1 cellular context compared by ENCODE assay signal in the genomic region with DNA sequence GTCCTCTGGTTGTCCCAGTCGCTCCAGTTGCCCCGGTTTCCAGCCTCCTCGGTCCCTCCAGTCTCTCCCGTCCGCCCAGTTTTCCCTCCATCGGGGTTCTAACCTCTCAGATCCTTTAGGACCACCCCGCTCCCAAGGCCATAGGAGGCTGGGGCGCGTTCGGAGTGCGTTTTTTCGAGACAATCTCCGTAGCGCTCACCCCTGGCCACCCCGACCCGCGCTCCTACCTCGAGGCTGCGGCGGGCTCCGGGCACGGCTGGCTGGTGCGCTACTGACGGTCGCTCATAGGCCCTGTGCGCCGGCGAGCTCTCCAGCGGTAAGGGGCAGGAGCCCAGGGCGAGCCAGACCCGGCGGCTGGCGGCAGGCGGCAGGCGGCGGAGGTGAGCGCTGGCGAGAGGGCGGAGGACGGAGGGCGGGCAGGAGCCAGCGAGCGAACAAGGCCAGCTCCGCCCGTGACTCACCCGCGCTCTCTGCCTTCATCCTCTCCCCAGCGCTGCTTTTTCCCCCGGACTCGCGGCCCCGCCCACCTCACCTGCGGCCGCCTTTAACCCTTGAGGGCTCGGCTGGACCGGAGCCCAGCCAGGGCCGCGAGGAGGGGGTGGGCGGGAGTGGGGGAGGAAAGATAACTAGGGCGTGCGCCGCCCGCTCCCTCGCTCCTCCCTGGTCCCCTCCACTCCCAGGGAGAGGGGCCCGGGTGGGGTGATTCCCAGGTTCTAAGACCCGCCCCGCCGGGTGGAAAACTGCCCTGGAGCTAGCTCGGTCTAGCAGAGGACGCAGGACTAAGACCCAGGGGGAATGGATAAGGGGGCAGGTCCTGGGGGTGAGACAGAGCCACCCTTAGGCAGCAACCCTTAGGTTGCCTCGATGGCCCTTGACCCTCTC.
TF ChIP-seq lines count a peak whose summit lies in the region.

A gene (minus strand): TSS at position 472 of the 882 bp plus-strand sequence. CDS start 2,734 bp downstream, outside the sequence.

TF ChIP-seq in K562, 482 proteins besides CTCF, POLR2A, EP300 and RAD21 (continued from another document and continues in another):
- TF ChIP-seq, protein P1, sequence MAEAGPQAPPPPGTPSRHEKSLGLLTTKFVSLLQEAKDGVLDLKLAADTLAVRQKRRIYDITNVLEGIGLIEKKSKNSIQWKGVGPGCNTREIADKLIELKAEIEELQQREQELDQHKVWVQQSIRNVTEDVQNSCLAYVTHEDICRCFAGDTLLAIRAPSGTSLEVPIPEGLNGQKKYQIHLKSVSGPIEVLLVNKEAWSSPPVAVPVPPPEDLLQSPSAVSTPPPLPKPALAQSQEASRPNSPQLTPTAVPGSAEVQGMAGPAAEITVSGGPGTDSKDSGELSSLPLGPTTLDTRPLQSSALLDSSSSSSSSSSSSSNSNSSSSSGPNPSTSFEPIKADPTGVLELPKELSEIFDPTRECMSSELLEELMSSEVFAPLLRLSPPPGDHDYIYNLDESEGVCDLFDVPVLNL (CRISPR knock-in tag; IDR thresholded peaks at IDR 0.05; ENCODE audit: low read depth), result no peak
- TF ChIP-seq ZFP36 (IDR thresholded peaks at IDR 0.05; ENCODE audit: low read depth, low read length, partially characterized antibody) (no peak), SMAD4 (CRISPR knock-in tag; conservative IDR thresholded peaks at IDR 0.05) (peak; percentile 60; the same call in 1 of the 2 replicates), FUS (optimal IDR thresholded peaks at IDR 0.05; ENCODE audit: low read depth, low read length) (no peak), HOXB6 (CRISPR knock-in tag; IDR thresholded peaks at IDR 0.05; ENCODE audit: borderline replicate concordance) (no peak), KDM5B (IDR thresholded peaks at IDR 0.05; ENCODE audit: insufficient replicate concordance, low read depth, low read length) (peak; percentile 90), CAMTA2 (CRISPR knock-in tag; conservative IDR thresholded peaks at IDR 0.05) (no peak), PYGO2 (tag; IDR thresholded peaks at IDR 0.05) (no peak), POLR2G (IDR thresholded peaks at IDR 0.05; ENCODE audit: low read depth, low read length) (peak; percentile 94), ZNF184 (CRISPR knock-in tag; IDR thresholded peaks at IDR 0.05) (no peak), DMBX1 (CRISPR knock-in tag; IDR thresholded peaks at IDR 0.05; ENCODE audit: borderline replicate concordance) (peak; percentile 25; the same call in 1 of the 2 replicates), ZNF778 (CRISPR knock-in tag; IDR thresholded peaks at IDR 0.05) (no peak), ZNF12 (CRISPR knock-in tag; IDR thresholded peaks at IDR 0.05) (no peak), CCAR2 (IDR thresholded peaks at IDR 0.05; ENCODE audit: low read depth, low read length) (no peak), SMARCE1 (IDR thresholded peaks at IDR 0.05) (no peak), PHB2 (IDR thresholded peaks at IDR 0.05; ENCODE audit: low read depth) (no peak), POLR2AphosphoS2 (IDR thresholded peaks at IDR 0.05; ENCODE audit: low read length) (no peak), GATAD2A (IDR thresholded peaks at IDR 0.05) (peak; percentile 70; the same call in 1 of the 2 replicates), TAL1 (IDR thresholded peaks at IDR 0.05) (no peak), SRSF9 (IDR thresholded peaks at IDR 0.05; ENCODE audit: borderline replicate concordance, low read depth, low read length) (no peak)
- TF ChIP-seq, protein P2, sequence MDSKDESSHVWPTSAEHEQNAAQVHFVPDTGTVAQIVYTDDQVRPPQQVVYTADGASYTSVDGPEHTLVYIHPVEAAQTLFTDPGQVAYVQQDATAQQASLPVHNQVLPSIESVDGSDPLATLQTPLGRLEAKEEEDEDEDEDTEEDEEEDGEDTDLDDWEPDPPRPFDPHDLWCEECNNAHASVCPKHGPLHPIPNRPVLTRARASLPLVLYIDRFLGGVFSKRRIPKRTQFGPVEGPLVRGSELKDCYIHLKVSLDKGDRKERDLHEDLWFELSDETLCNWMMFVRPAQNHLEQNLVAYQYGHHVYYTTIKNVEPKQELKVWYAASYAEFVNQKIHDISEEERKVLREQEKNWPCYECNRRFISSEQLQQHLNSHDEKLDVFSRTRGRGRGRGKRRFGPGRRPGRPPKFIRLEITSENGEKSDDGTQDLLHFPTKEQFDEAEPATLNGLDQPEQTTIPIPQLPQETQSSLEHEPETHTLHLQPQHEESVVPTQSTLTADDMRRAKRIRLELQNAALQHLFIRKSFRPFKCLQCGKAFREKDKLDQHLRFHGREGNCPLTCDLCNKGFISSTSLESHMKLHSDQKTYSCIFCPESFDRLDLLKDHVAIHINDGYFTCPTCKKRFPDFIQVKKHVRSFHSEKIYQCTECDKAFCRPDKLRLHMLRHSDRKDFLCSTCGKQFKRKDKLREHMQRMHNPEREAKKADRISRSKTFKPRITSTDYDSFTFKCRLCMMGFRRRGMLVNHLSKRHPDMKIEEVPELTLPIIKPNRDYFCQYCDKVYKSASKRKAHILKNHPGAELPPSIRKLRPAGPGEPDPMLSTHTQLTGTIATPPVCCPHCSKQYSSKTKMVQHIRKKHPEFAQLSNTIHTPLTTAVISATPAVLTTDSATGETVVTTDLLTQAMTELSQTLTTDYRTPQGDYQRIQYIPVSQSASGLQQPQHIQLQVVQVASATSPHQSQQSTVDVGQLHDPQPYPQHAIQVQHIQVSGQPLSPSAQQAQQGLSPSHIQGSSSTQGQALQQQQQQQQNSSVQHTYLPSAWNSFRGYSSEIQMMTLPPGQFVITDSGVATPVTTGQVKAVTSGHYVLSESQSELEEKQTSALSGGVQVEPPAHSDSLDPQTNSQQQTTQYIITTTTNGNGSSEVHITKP (IDR thresholded peaks at IDR 0.05; ENCODE audit: partially characterized antibody), result peak; percentile 76
- TF ChIP-seq, protein P3, sequence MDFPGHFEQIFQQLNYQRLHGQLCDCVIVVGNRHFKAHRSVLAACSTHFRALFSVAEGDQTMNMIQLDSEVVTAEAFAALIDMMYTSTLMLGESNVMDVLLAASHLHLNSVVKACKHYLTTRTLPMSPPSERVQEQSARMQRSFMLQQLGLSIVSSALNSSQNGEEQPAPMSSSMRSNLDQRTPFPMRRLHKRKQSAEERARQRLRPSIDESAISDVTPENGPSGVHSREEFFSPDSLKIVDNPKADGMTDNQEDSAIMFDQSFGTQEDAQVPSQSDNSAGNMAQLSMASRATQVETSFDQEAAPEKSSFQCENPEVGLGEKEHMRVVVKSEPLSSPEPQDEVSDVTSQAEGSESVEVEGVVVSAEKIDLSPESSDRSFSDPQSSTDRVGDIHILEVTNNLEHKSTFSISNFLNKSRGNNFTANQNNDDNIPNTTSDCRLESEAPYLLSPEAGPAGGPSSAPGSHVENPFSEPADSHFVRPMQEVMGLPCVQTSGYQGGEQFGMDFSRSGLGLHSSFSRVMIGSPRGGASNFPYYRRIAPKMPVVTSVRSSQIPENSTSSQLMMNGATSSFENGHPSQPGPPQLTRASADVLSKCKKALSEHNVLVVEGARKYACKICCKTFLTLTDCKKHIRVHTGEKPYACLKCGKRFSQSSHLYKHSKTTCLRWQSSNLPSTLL (IDR thresholded peaks at IDR 0.05), result no peak
- TF ChIP-seq, protein P4, sequence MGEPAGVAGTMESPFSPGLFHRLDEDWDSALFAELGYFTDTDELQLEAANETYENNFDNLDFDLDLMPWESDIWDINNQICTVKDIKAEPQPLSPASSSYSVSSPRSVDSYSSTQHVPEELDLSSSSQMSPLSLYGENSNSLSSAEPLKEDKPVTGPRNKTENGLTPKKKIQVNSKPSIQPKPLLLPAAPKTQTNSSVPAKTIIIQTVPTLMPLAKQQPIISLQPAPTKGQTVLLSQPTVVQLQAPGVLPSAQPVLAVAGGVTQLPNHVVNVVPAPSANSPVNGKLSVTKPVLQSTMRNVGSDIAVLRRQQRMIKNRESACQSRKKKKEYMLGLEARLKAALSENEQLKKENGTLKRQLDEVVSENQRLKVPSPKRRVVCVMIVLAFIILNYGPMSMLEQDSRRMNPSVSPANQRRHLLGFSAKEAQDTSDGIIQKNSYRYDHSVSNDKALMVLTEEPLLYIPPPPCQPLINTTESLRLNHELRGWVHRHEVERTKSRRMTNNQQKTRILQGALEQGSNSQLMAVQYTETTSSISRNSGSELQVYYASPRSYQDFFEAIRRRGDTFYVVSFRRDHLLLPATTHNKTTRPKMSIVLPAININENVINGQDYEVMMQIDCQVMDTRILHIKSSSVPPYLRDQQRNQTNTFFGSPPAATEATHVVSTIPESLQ (CRISPR knock-in tag; IDR thresholded peaks at IDR 0.05), result no peak
- TF ChIP-seq, protein P5, sequence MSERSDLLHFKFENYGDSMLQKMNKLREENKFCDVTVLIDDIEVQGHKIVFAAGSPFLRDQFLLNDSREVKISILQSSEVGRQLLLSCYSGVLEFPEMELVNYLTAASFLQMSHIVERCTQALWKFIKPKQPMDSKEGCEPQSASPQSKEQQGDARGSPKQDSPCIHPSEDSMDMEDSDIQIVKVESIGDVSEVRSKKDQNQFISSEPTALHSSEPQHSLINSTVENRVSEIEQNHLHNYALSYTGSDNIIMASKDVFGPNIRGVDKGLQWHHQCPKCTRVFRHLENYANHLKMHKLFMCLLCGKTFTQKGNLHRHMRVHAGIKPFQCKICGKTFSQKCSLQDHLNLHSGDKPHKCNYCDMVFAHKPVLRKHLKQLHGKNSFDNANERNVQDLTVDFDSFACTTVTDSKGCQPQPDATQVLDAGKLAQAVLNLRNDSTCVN (CRISPR knock-in tag; IDR thresholded peaks at IDR 0.05), result no peak
- TF ChIP-seq, protein P6, sequence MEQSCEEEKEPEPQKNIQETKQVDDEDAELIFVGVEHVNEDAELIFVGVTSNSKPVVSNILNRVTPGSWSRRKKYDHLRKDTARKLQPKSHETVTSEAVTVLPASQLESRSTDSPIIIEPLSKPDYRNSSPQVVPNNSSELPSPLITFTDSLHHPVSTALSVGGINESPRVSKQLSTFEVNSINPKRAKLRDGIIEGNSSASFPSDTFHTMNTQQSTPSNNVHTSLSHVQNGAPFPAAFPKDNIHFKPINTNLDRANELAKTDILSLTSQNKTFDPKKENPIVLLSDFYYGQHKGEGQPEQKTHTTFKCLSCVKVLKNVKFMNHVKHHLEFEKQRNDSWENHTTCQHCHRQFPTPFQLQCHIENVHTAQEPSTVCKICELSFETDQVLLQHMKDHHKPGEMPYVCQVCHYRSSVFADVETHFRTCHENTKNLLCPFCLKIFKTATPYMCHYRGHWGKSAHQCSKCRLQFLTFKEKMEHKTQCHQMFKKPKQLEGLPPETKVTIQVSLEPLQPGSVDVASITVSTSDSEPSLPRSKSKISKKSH (CRISPR knock-in tag; IDR thresholded peaks at IDR 0.05), result no peak
- TF ChIP-seq, protein P7, sequence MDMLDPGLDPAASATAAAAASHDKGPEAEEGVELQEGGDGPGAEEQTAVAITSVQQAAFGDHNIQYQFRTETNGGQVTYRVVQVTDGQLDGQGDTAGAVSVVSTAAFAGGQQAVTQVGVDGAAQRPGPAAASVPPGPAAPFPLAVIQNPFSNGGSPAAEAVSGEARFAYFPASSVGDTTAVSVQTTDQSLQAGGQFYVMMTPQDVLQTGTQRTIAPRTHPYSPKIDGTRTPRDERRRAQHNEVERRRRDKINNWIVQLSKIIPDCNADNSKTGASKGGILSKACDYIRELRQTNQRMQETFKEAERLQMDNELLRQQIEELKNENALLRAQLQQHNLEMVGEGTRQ (CRISPR knock-in tag; IDR thresholded peaks at IDR 0.05), result no peak
- TF ChIP-seq, protein P8, sequence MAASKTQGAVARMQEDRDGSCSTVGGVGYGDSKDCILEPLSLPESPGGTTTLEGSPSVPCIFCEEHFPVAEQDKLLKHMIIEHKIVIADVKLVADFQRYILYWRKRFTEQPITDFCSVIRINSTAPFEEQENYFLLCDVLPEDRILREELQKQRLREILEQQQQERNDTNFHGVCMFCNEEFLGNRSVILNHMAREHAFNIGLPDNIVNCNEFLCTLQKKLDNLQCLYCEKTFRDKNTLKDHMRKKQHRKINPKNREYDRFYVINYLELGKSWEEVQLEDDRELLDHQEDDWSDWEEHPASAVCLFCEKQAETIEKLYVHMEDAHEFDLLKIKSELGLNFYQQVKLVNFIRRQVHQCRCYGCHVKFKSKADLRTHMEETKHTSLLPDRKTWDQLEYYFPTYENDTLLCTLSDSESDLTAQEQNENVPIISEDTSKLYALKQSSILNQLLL (CRISPR knock-in tag; IDR thresholded peaks at IDR 0.05; ENCODE audit: borderline replicate concordance), result no peak
- TF ChIP-seq, protein P9, sequence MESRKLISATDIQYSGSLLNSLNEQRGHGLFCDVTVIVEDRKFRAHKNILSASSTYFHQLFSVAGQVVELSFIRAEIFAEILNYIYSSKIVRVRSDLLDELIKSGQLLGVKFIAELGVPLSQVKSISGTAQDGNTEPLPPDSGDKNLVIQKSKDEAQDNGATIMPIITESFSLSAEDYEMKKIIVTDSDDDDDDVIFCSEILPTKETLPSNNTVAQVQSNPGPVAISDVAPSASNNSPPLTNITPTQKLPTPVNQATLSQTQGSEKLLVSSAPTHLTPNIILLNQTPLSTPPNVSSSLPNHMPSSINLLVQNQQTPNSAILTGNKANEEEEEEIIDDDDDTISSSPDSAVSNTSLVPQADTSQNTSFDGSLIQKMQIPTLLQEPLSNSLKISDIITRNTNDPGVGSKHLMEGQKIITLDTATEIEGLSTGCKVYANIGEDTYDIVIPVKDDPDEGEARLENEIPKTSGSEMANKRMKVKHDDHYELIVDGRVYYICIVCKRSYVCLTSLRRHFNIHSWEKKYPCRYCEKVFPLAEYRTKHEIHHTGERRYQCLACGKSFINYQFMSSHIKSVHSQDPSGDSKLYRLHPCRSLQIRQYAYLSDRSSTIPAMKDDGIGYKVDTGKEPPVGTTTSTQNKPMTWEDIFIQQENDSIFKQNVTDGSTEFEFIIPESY (CRISPR knock-in tag; IDR thresholded peaks at IDR 0.05), result peak; percentile 20; the same call in 1 of the 2 replicates
